8 cellular contexts compared by ENCODE assay signal in the genomic region with DNA sequence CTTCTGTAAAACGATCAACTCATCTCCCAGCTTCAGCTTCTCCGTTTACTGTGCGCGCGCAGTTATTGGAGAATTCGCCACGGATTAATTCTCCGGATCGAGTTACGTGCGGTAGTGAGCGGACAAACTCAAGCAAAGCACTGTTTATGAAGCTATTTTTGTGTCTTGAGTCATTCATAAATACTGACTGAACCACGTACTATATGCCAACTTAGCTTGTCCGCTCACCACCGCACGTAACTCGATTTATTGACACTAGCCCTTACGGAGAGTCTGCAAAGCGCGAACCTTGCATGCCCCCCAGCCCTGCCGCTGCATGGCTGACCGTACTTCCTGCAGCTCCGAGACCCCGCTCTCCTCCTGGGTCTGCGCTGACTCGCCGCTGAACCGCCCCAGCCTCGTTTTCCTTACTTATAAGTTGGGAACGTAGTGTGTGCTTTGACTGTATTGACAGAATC. TPM values are rescaled to one million over a fixed set of nuclear protein-coding genes. Genes with fewer than 3 reads are reported as not detected.
DNase-seq lines count a peak whose midpoint lies in the region; ATAC-seq and TF ChIP-seq lines count a peak whose summit lies in the region.

No MANE protein-coding gene starts in this region.

- H3K36me3 ChIP-seq in ES-I3 (ENCODE audit: insufficient read depth, low read length) (no peaks in the 10 kb centered on the region), KMS-11 (ENCODE audit: insufficient read depth) (no peaks in the 10 kb centered on the region), fibroblast of lung (ENCODE audit: control insufficient read depth, insufficient read depth, low read length) (no peaks in the 10 kb centered on the region)

- H3K79me2 ChIP-seq in KMS-11 (ENCODE audit: insufficient read depth, low read depth) (peaks cover 54% of the 10 kb centered on the region), fibroblast of lung (ENCODE audit: control insufficient read depth, insufficient read depth, low read length) (peaks cover 43% of the 10 kb centered on the region)

- H4K20me1 ChIP-seq in KMS-11 (ENCODE audit: insufficient read depth) = peaks cover 19% of the 10 kb centered on the region
- no peaks in the 10 kb centered on the region for H4K20me1 ChIP-seq in fibroblast of lung (ENCODE audit: control insufficient read depth, extremely low read depth, insufficient read depth, low read length)

- DNase-seq in fibroblast of lung (ENCODE audit: low read depth in 2 of 2) (no peak), GM19240 (ENCODE audit: insufficient read length, low spot score) (no peak)
- DNase-seq in natural killer cell treated with Interleukin-12 subunit alpha and Interleukin-12 subunit beta and Interleukin-15 and Interleukin-18, amount 100 ng/mL, for 72 hours (ENCODE audit: low spot score) = no peak
- no peak for DNase-seq in effector CD4-positive, alpha-beta T cell

- H3K9ac ChIP-seq in ES-I3 (ENCODE audit: low read depth, low read length) (peak overlapping the region; percentile 89), KMS-11 (peak overlapping the region; percentile 95), fibroblast of lung (ENCODE audit: insufficient read depth, low read length) (peak overlapping the region; percentile 89)

- H3K9me3 ChIP-seq in ES-I3 (ENCODE audit: control insufficient read depth, insufficient read depth, low read length) = no peaks in the 10 kb centered on the region
- no peaks in the 10 kb centered on the region for H3K9me3 ChIP-seq in fibroblast of lung (ENCODE audit: control insufficient read depth, insufficient read depth, low read depth, low read length)

- H3K4me1 Mint-ChIP-seq in natural killer cell treated with Interleukin-12 subunit alpha and Interleukin-12 subunit beta and Interleukin-15 and Interleukin-18, amount 100 ng/mL, for 72 hours (ENCODE audit: low read depth in 2 of 2) = peaks cover 28 to 41% of the 10 kb centered on the region in 2 donors

- H3K4me1 ChIP-seq in ES-I3 (ENCODE audit: insufficient read depth, low read length) = peaks cover 16% of the 10 kb centered on the region
- H3K4me1 ChIP-seq in KMS-11 (ENCODE audit: low read depth, poor library complexity, severe bottlenecking) = peaks cover 48% of the 10 kb centered on the region
- H3K4me1 ChIP-seq in fibroblast of lung (ENCODE audit: control insufficient read depth, extremely low read depth, insufficient read depth, low read length) = peaks cover 5% of the 10 kb centered on the region

- peak overlapping the region; percentile 85 for H3K4me3 Mint-ChIP-seq in natural killer cell treated with Interleukin-12 subunit alpha and Interleukin-12 subunit beta and Interleukin-15 and Interleukin-18, amount 100 ng/mL, for 72 hours

- H3K4me2 ChIP-seq in KMS-11 = peak overlapping the region; percentile 93
- H3K4me2 ChIP-seq in fibroblast of lung (ENCODE audit: extremely low read depth, insufficient read depth, low read length) = peak overlapping the region; percentile 94

- H3K36me3 Mint-ChIP-seq in natural killer cell treated with Interleukin-12 subunit alpha and Interleukin-12 subunit beta and Interleukin-15 and Interleukin-18, amount 100 ng/mL, for 72 hours = peaks cover 4% of the 10 kb centered on the region

- H3K27me3 Mint-ChIP-seq in natural killer cell treated with Interleukin-12 subunit alpha and Interleukin-12 subunit beta and Interleukin-15 and Interleukin-18, amount 100 ng/mL, for 72 hours = peaks cover 5 to 10% of the 10 kb centered on the region in 2 donors

- peak overlapping the region; percentile 14 to 45 for H3K27ac Mint-ChIP-seq in natural killer cell treated with Interleukin-12 subunit alpha and Interleukin-12 subunit beta and Interleukin-15 and Interleukin-18, amount 100 ng/mL, for 72 hours

- TF ChIP-seq CTCF in KMS-11 (conservative IDR thresholded peaks at IDR 0.05; ENCODE audit: low read depth, low read length) = peak; percentile 22; the same call in 1 of the 2 replicates
- TF ChIP-seq CTCF in VCaP (conservative IDR thresholded peaks at IDR 0.05) = no peak
- no peak for TF ChIP-seq CTCF in fibroblast of lung (conservative IDR thresholded peaks at IDR 0.05 in 1 of 2, IDR thresholded peaks at IDR 0.05 in 1 of 2; ENCODE audit: low read depth in 1 of 2, low read length in 2 of 2)

- H3K4me3 ChIP-seq in KMS-11 (IDR thresholded peaks at IDR 0.05; ENCODE audit: insufficient read depth, low read depth, low read length) (peak overlapping the region; percentile 100), fibroblast of lung (replicated peaks in 1 of 4; ENCODE audit: control extremely low read depth in 1 of 4, insufficient read depth in 1 of 4, low read depth in 3 of 4, low read length in 4 of 4) (peak overlapping the region; percentile 73 to 95 (median 90))

- peak; percentile 27 for ATAC-seq in GM21515 (IDR thresholded peaks at IDR 0.05; ENCODE audit: unreplicated experiment)
- peak in 1 of 2 donors; percentile 34 for ATAC-seq in natural killer cell treated with Interleukin-12 subunit alpha and Interleukin-12 subunit beta and Interleukin-15 and Interleukin-18, amount 100 ng/mL, for 72 hours

- H3K27me3 ChIP-seq in KMS-11 (ENCODE audit: insufficient read depth, low read depth) = no peaks in the 10 kb centered on the region
- no peaks in the 10 kb centered on the region for H3K27me3 ChIP-seq in fibroblast of lung (ENCODE audit: control insufficient read depth, insufficient read depth, low read length)

- H3K9me3 Mint-ChIP-seq in natural killer cell treated with Interleukin-12 subunit alpha and Interleukin-12 subunit beta and Interleukin-15 and Interleukin-18, amount 100 ng/mL, for 72 hours = no peaks in the 10 kb centered on the region

- H3K27ac ChIP-seq in KMS-11 (peak overlapping the region; percentile 89), VCaP (peak overlapping the region; percentile 92), fibroblast of lung (ENCODE audit: insufficient read depth, low read length) (peak overlapping the region; percentile 92)

- H2AFZ ChIP-seq in KMS-11 (ENCODE audit: low read depth) (peak overlapping the region; percentile 93), fibroblast of lung (ENCODE audit: low read length) (peak overlapping the region; percentile 83)

RNA-seq across cellular contexts. Expression of gene CHD1L, which starts 0.8 kb away (rescaled TPM):
- 36.0 and 44.2 TPM in 2 replicates for total RNA-seq in fibroblast of lung
- 34.4 and 35.5 TPM in 2 replicates for polyA plus RNA-seq in fibroblast of lung
- polyA plus RNA-seq in fibroblast of lung (2012) = 26.7 and 28.8 TPM in 2 replicates
- polyA minus RNA-seq in fibroblast of lung (ENCODE audit: low replicate concordance) = 3.7 and 6.4 TPM in 2 replicates
- 10 to 100 TPM; 33.9 to 83.7 TPM for total RNA-seq in natural killer cell treated with Interleukin-12 subunit alpha and Interleukin-12 subunit beta and Interleukin-15 and Interleukin-18, amount 100 ng/mL, for 72 hours

RNA-seq across cellular contexts. Expression of gene FMO5, which starts 18.1 kb away (rescaled TPM):
- 1.3 and 2.8 TPM in 2 replicates for total RNA-seq in fibroblast of lung
- polyA plus RNA-seq in fibroblast of lung = 1.2 and 2.0 TPM in 2 replicates
- polyA plus RNA-seq in fibroblast of lung (2012) = 1.1 and 2.4 TPM in 2 replicates
- polyA minus RNA-seq in fibroblast of lung (ENCODE audit: low replicate concordance) = 0.27 TPM in 1 of 2 replicates, not detected in the other
- not detected for total RNA-seq in natural killer cell treated with Interleukin-12 subunit alpha and Interleukin-12 subunit beta and Interleukin-15 and Interleukin-18, amount 100 ng/mL, for 72 hours
